ENCODE assay signal across 17 cellular contexts in the genomic region with DNA sequence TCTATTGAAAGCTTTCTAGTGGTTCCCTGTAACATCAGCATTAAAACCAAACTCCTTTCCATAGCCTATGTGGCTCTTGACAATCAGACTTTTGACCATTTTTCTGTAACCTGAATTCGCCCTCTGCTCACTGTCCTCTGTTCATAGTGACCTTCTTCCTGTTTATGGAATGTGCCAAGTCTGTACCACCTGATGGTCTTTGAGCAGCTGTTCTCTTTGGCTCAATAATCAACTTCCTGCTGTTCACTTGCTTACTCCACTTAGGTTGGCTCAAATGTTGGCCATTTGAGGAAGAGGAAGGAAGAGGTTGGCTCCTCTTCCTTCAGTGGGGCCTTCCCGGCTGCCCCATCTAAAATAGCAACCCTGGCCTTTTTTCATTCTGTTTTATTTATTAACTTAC.
DNase-seq lines count a peak whose midpoint lies in the region; ATAC-seq and TF ChIP-seq lines count a peak whose summit lies in the region.
"Had no signal": no experiment of that assay in that cellular context is flagged by ENCODE, and none has a peak within 500 bp of the region (broad histone marks: within the 10 kb centered on the region; RNA-seq: fewer than 3 reads in every experiment).

No MANE protein-coding gene starts in this region.

- no peak overlapping the region for H3K4me2 ChIP-seq in OCI-LY7 (ENCODE audit: low read length)
- H3K4me2 ChIP-seq: A549, GM23338 had no signal

- H3K36me3 ChIP-seq in OCI-LY7 (ENCODE audit: insufficient read depth, low read length) = no peaks in the 10 kb centered on the region

- TF ChIP-seq CTCF in OCI-LY7 (conservative IDR thresholded peaks at IDR 0.05; ENCODE audit: low read length) = no peak

- H3K9me3 ChIP-seq in OCI-LY7 (ENCODE audit: low read length) = no peaks in the 10 kb centered on the region
- H3K9me3 ChIP-seq: A549 had no signal

- no peak overlapping the region for H3K27ac ChIP-seq in OCI-LY7 (ENCODE audit: low read depth, low read length, poor library complexity, severe bottlenecking)
- H3K27ac ChIP-seq: A549 had no signal

- H3K4me3 ChIP-seq in OCI-LY7 (ENCODE audit: low read depth, low read length, poor library complexity, severe bottlenecking) = no peak overlapping the region
- H3K4me3 ChIP-seq: A549, GM23338 had no signal

- intact Hi-C loops in OCI-LY7 (cut with micrococcal nuclease; ENCODE audit: unreplicated experiment) = no loop called here

- no peaks in the 10 kb centered on the region for H3K4me1 ChIP-seq in OCI-LY7 (ENCODE audit: insufficient read depth, low read length, poor library complexity, severe bottlenecking)
- H3K4me1 ChIP-seq: A549 had no signal

- no peak overlapping the region for H2AFZ ChIP-seq in OCI-LY7 (ENCODE audit: low read length)
- H2AFZ ChIP-seq: GM23338 had no signal

- no peaks in the 10 kb centered on the region for H4K20me1 ChIP-seq in OCI-LY7 (ENCODE audit: insufficient read depth, low read length)

- BruUV-seq in OCI-LY7 (replicated peaks; lab: Mats Ljungman, UMichigan) = no TSS peak

- CTCF ChIA-PET in OCI-LY7 (lab: Charles Lee; ENCODE audit: unreplicated experiment) = no interaction called here

- H3K9me2 ChIP-seq in OCI-LY7 (ENCODE audit: insufficient read depth, low read length) = no peaks in the 10 kb centered on the region

- DNase-seq in DMS53 treated with DMSO at 0.1 percent for 48 hours (lab: John Stamatoyannopoulos, UW; ENCODE audit: unreplicated experiment) (peak; percentile 31), NCI-H2029 treated with DMSO at 0.1 percent for 48 hours (lab: John Stamatoyannopoulos, UW) (peak; percentile 5), cerebellar cortex (ENCODE audit: low spot score) (peak; percentile 75), OCI-LY7 (ENCODE audit: low spot score) (no peak)
- DNase-seq: 8988T; Calu3; CD4-positive, alpha-beta memory T cell; COR-L47; DMS79; EL; GF-D8; H9 had no signal

- POLR2A ChIA-PET in OCI-LY7 (lab: Charles Lee) = no interaction called here

- ATAC-seq in HG03565 (IDR thresholded peaks at IDR 0.05; ENCODE audit: unreplicated experiment) (no peak), HG02678 (IDR thresholded peaks at IDR 0.05; ENCODE audit: unreplicated experiment) (no peak)
- ATAC-seq: A549, GM23338, HCT116 had no signal

- no peaks in the 10 kb centered on the region for H3K79me2 ChIP-seq in OCI-LY7 (ENCODE audit: insufficient read depth, low read depth, low read length)
